1 cellular context compared by ENCODE assay signal in genomic region chr6:43391448-43392031, GRCh38.
TF ChIP-seq lines count a peak whose summit lies in the region.

No MANE protein-coding gene starts in this region.

TF ChIP-seq in K562, 482 proteins besides CTCF, POLR2A, EP300 and RAD21 (continued from another document and continues in another):
- TF ChIP-seq, protein P1, sequence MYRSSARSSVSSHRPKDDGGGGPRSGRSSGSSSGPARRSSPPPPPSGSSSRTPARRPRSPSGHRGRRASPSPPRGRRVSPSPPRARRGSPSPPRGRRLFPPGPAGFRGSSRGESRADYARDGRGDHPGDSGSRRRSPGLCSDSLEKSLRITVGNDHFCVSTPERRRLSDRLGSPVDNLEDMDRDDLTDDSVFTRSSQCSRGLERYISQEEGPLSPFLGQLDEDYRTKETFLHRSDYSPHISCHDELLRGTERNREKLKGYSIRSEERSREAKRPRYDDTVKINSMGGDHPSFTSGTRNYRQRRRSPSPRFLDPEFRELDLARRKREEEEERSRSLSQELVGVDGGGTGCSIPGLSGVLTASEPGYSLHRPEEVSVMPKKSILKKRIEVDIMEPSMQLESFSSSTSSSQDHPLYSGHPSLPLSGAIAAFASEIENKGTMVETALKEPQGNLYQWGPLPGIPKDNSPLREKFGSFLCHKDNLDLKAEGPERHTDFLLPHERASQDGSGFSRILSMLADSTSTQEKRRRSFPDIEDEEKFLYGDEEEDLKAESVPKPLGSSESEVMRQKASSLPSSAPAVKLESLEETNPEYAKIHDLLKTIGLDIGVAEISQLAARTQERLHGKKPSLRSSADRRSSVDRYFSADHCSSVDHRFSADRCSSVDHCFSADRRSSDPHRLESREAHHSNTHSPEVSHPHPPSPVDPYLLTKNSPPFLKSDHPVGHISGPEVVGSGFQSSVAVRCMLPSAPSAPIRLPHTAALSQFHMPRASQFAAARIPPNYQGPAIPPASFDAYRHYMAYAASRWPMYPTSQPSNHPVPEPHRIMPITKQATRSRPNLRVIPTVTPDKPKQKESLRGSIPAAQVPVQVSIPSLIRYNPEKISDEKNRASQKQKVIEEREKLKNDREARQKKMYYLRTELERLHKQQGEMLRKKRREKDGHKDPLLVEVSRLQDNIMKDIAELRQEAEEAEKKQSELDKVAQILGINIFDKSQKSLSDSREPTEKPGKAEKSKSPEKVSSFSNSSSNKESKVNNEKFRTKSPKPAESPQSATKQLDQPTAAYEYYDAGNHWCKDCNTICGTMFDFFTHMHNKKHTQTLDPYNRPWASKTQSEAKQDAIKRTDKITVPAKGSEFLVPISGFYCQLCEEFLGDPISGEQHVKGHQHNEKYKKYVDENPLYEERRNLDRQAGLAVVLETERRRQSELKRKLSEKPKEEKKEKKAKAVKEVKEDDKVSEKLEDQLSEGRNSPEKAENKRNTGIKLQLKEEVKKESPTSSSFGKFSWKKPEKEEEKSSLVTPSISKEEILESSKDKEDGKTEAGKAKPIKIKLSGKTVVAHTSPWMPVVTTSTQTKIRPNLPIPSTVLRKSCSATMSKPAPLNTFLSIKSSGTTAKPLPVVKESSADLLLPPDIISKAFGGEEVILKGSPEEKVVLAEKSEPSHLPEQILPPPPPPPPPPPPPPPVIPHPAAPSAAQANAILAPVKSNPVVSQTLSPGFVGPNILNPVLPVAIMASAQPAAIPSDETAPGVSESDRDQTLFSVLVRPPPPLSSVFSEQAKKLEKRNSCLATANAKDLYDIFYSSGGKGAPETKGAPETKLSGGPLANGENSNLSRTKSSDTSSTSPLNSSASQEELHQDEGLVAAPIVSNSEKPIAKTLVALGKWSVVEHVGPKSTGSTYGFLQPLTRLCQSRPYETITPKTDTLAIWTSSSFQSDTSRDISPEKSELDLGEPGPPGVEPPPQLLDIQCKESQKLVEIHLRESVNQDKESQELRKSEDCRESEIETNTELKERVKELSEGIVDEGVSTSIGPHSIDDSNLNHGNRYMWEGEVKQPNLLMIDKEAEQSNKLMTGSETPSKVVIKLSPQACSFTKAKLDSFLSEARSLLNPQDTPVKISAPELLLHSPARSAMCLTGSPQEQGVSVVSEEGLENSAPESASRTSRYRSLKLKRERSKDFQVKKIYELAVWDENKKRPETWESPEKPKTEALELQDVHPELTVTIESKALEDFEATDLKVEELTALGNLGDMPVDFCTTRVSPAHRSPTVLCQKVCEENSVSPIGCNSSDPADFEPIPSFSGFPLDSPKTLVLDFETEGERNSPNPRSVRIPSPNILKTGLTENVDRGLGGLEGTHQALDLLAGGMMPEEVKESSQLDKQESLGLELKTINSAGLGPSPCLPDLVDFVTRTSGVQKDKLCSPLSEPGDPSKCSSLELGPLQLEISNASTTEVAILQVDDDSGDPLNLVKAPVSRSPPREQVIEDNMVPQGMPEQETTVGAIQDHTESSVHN (IDR thresholded peaks at IDR 0.05; ENCODE audit: borderline replicate concordance in 1 of 2, low read depth in 1 of 2) = peak; percentile 23 to 52; a peak in 1 of 4 replicates
- TF ChIP-seq, protein P2, sequence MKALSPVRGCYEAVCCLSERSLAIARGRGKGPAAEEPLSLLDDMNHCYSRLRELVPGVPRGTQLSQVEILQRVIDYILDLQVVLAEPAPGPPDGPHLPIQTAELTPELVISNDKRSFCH (CRISPR knock-in tag; IDR thresholded peaks at IDR 0.05) = no peak
- TF ChIP-seq, protein P2 (tag; IDR thresholded peaks at IDR 0.05) = no peak
- TF ChIP-seq MYBL2 (IDR thresholded peaks at IDR 0.05; ENCODE audit: low read depth) = no peak
- TF ChIP-seq MYBL2 (CRISPR knock-in tag; IDR thresholded peaks at IDR 0.05; ENCODE audit: borderline replicate concordance) = no peak
- no peak for TF ChIP-seq PHB2 (IDR thresholded peaks at IDR 0.05; ENCODE audit: low read depth)
- TF ChIP-seq SMARCA5 (IDR thresholded peaks at IDR 0.05) = no peak
- peak; percentile 51; the same call in 1 of the 2 replicates for TF ChIP-seq ZNF589 (CRISPR knock-in tag; IDR thresholded peaks at IDR 0.05; ENCODE audit: low read depth)
- TF ChIP-seq ZNF551 (CRISPR knock-in tag; IDR thresholded peaks at IDR 0.05) = no peak
- TF ChIP-seq ZBTB43 (CRISPR knock-in tag; IDR thresholded peaks at IDR 0.05) = no peak
- no peak for TF ChIP-seq JUN (IDR thresholded peaks at IDR 0.05; ENCODE audit: borderline replicate concordance, low read depth, low read length)
- no peak for TF ChIP-seq JUN (CRISPR knock-in tag; IDR thresholded peaks at IDR 0.05; ENCODE audit: borderline replicate concordance)
- TF ChIP-seq, protein P3, sequence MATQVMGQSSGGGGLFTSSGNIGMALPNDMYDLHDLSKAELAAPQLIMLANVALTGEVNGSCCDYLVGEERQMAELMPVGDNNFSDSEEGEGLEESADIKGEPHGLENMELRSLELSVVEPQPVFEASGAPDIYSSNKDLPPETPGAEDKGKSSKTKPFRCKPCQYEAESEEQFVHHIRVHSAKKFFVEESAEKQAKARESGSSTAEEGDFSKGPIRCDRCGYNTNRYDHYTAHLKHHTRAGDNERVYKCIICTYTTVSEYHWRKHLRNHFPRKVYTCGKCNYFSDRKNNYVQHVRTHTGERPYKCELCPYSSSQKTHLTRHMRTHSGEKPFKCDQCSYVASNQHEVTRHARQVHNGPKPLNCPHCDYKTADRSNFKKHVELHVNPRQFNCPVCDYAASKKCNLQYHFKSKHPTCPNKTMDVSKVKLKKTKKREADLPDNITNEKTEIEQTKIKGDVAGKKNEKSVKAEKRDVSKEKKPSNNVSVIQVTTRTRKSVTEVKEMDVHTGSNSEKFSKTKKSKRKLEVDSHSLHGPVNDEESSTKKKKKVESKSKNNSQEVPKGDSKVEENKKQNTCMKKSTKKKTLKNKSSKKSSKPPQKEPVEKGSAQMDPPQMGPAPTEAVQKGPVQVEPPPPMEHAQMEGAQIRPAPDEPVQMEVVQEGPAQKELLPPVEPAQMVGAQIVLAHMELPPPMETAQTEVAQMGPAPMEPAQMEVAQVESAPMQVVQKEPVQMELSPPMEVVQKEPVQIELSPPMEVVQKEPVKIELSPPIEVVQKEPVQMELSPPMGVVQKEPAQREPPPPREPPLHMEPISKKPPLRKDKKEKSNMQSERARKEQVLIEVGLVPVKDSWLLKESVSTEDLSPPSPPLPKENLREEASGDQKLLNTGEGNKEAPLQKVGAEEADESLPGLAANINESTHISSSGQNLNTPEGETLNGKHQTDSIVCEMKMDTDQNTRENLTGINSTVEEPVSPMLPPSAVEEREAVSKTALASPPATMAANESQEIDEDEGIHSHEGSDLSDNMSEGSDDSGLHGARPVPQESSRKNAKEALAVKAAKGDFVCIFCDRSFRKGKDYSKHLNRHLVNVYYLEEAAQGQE (CRISPR knock-in tag; IDR thresholded peaks at IDR 0.05; ENCODE audit: low read depth) = no peak
- no peak for TF ChIP-seq KDM4B (IDR thresholded peaks at IDR 0.05; ENCODE audit: borderline replicate concordance in 2 of 2, low read depth in 1 of 2)
- no peak for TF ChIP-seq PHF21A (IDR thresholded peaks at IDR 0.05; ENCODE audit: borderline replicate concordance, low read depth)
- TF ChIP-seq ARID2 (IDR thresholded peaks at IDR 0.05) = no peak
- no peak for TF ChIP-seq ZNF785 (CRISPR knock-in tag; IDR thresholded peaks at IDR 0.05)
- TF ChIP-seq GATA2 (CRISPR knock-in tag; IDR thresholded peaks at IDR 0.05) = peak; percentile 86
- TF ChIP-seq ZNF408 (CRISPR knock-in tag; IDR thresholded peaks at IDR 0.05; ENCODE audit: low read depth) = no peak
- no peak for TF ChIP-seq SMARCC2 (IDR thresholded peaks at IDR 0.05; ENCODE audit: low read depth)
- TF ChIP-seq ZNF41 (CRISPR knock-in tag; conservative IDR thresholded peaks at IDR 0.05) = no peak
- no peak for TF ChIP-seq ZNF384 (IDR thresholded peaks at IDR 0.05; ENCODE audit: low read depth, low read length)
- TF ChIP-seq ZBED1 (IDR thresholded peaks at IDR 0.05) = 0 out of 2 replicates have a peak, but pooled peaks have one; percentile 47
- no peak for TF ChIP-seq PRPF4 (IDR thresholded peaks at IDR 0.05; ENCODE audit: insufficient read depth, low read depth, low read length, poor library complexity, severe bottlenecking)
- no peak for TF ChIP-seq RAD51 (IDR thresholded peaks at IDR 0.05; ENCODE audit: borderline replicate concordance, low read depth)
- TF ChIP-seq, protein P4, sequence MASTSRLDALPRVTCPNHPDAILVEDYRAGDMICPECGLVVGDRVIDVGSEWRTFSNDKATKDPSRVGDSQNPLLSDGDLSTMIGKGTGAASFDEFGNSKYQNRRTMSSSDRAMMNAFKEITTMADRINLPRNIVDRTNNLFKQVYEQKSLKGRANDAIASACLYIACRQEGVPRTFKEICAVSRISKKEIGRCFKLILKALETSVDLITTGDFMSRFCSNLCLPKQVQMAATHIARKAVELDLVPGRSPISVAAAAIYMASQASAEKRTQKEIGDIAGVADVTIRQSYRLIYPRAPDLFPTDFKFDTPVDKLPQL (IDR thresholded peaks at IDR 0.05; ENCODE audit: extremely low read depth, insufficient read length) = no peak
- TF ChIP-seq JUNB (CRISPR knock-in tag; conservative IDR thresholded peaks at IDR 0.05) = no peak
- TF ChIP-seq ZSCAN32 (CRISPR knock-in tag; IDR thresholded peaks at IDR 0.05) = no peak
- TF ChIP-seq ETV5 (CRISPR knock-in tag; IDR thresholded peaks at IDR 0.05; ENCODE audit: low read depth) = no peak
- TF ChIP-seq POLR2AphosphoS5 (IDR thresholded peaks at IDR 0.05; ENCODE audit: control insufficient read depth, insufficient read depth, low read depth, low read length) = no peak
- TF ChIP-seq CBX1 (IDR thresholded peaks at IDR 0.05; ENCODE audit: low read depth) = no peak
- TF ChIP-seq RBBP5 (IDR thresholded peaks at IDR 0.05; ENCODE audit: borderline replicate concordance, insufficient read depth, low read length, poor library complexity, severe bottlenecking) = no peak
- TF ChIP-seq TRIM28 (IDR thresholded peaks at IDR 0.05) = no peak
- TF ChIP-seq E2F8 (IDR thresholded peaks at IDR 0.05; ENCODE audit: low read depth, partially characterized antibody) = no peak
- no peak for TF ChIP-seq SAFB2 (IDR thresholded peaks at IDR 0.05; ENCODE audit: borderline replicate concordance, low read depth, low read length, severe bottlenecking)
- no peak for TF ChIP-seq ZNF239 (CRISPR knock-in tag; IDR thresholded peaks at IDR 0.05)
- TF ChIP-seq PPARD (CRISPR knock-in tag; IDR thresholded peaks at IDR 0.05) = no peak
- no peak for TF ChIP-seq RBM15 (IDR thresholded peaks at IDR 0.05; ENCODE audit: insufficient read depth, low read length)
- TF ChIP-seq RB1 (IDR thresholded peaks at IDR 0.05; ENCODE audit: low read depth) = no peak
- TF ChIP-seq NCOR1 (IDR thresholded peaks at IDR 0.05) = peak; percentile 70
- TF ChIP-seq HOMEZ (CRISPR knock-in tag; IDR thresholded peaks at IDR 0.05) = no peak
